ENCODE assay signal across 8 cellular contexts in the genomic region with DNA sequence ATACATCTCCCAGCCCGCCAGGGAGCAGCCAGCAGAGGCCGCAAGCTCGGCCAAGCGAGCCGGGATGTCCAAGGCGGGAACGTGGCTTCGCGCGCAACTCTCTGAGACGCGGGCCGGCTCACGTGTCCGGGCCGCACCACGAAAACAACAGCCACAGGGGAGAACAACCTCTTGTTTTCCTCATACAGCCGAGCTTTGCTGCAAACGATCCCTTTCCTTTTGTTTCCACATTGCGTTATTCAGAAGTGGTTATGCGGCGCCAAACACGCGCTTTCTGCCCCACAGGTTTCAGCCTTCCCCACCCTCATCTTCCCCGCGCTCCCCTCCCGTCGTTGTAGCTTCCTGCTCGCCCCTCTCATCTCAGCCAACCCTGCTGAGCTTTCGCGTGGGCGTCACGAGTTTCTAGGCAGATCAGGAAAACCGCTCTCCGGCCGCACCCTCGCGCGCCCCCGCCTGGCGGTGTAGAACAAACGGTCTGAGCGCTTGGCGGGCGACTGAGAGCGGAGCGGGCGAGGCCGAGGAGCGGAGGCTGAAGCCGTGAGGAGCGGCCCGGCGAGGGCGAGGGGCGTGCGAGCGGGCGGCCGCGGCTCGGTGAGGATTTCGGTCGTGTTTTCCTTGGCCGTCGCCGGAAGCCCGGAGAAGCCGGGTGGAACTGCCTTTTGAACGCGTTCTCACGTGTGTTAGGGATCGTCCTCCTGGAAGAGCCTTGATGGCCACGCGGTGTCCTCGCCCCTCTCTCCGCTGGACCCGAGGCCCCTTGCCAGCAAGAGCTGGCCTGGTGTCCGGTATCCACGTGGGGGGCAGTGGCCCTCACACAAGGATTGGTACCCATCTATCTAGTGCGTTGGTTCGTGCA. TPM values are rescaled to one million over a fixed set of nuclear protein-coding genes. Genes with fewer than 3 reads are reported as not detected.
DNase-seq lines count a peak whose midpoint lies in the region; ATAC-seq, FAIRE-seq and TF ChIP-seq lines count a peak whose summit lies in the region.

No MANE protein-coding gene starts in this region.

- DNase-seq in A549 (ENCODE audit: low read depth in 1 of 2, low spot score in 1 of 2) (peak; percentile 99), SW 1271 (lab: John Stamatoyannopoulos, UW) (peak; percentile 67 to 92), amniotic epithelial cell (ENCODE audit: low read depth) (peak; percentile 86), left ventricle myocardium superior (peak; percentile 94), psoas muscle (peak; percentile 95 to 98), upper lobe of right lung (peak; percentile 96)

- peaks cover 8% of the 10 kb centered on the region for H3K9me3 ChIP-seq in A549
- H3K9me3 ChIP-seq in psoas muscle = no peaks in the 10 kb centered on the region
- H3K9me3 ChIP-seq in upper lobe of right lung = no peaks in the 10 kb centered on the region

- no peak for TF ChIP-seq RAD21 in A549 (conservative IDR thresholded peaks at IDR 0.05 in 1 of 2, IDR thresholded peaks at IDR 0.05 in 1 of 2)

- H3K27ac ChIP-seq in A549 (peak overlapping the region; percentile 74 to 86), psoas muscle (peak overlapping the region; percentile 71), upper lobe of right lung (peak overlapping the region; percentile 67)

- TF ChIP-seq CTCF in A549 (IDR thresholded peaks at IDR 0.05) = peak; percentile 88
- peak; percentile 59 for TF ChIP-seq CTCF in psoas muscle (IDR thresholded peaks at IDR 0.05)
- peak; percentile 62 for TF ChIP-seq CTCF in upper lobe of right lung (IDR thresholded peaks at IDR 0.05)

- H3K27me3 ChIP-seq in psoas muscle (ENCODE audit: insufficient read depth in 3 of 3, low read length in 2 of 3) (no peaks in the 10 kb centered on the region), upper lobe of right lung (no peaks in the 10 kb centered on the region)

- POLR2A ChIA-PET in A549 (lab: Yijun Ruan, JAX) = interaction anchor here (1.4 kb wide), 1 partner anchor 296 kb away, joined by 8 read pairs; no protein-coding TSS in a partner anchor

- H3K4me2 ChIP-seq in A549 = peak overlapping the region; percentile 76

- H3K36me3 ChIP-seq in psoas muscle (ENCODE audit: insufficient read depth in 1 of 2, low read depth in 1 of 2) (no peaks in the 10 kb centered on the region), upper lobe of right lung (no peaks in the 10 kb centered on the region)

- CTCF ChIA-PET in A549 (lab: Yijun Ruan, JAX) = interaction anchor here (0.7 to 9.6 kb wide), 31 partner anchors 9 to 848 kb away, joined by 3 to 91 read pairs (median 3); partner anchors contain the start of genes CSHL1 and GH1

- in situ Hi-C loops in GM18951 (cut with MboI; ENCODE audit: low sequenced_read_pairs, unreplicated experiment) = no loop called here

- WGBS in A549 (ENCODE audit: missing lambda C conversion rate) = 18% methylated on average over 62 of the region's 82 CpGs
- WGBS in psoas muscle, 3 donors = 12 to 16% (median 13%) methylated on average over 82 of the region's 82 CpGs

- TF ChIP-seq EP300 in A549 (IDR thresholded peaks at IDR 0.05) = no peak

- intact Hi-C loops in left ventricle myocardium superior (cut with micrococcal nuclease) (no loop called here), psoas muscle (cut with DNase I) (loop anchor here in 1 of 2 donors (5.0 kb wide), 1 partner anchor 823 kb away; no protein-coding TSS in a partner anchor), upper lobe of right lung (cut with DNase I) (no loop called here)

- H3K4me1 ChIP-seq in A549 (no peaks in the 10 kb centered on the region), psoas muscle (peaks cover 9% of the 10 kb centered on the region), upper lobe of right lung (peaks cover 3% of the 10 kb centered on the region)

- FAIRE-seq in A549 (lab: Jason Lieb, UNC) = peak; percentile 56

- peak; percentile 94 to 96 for ATAC-seq in A549
- ATAC-seq in HG03354 (IDR thresholded peaks at IDR 0.05; ENCODE audit: poor library complexity, severe bottlenecking, unreplicated experiment) = peak; percentile 94
- peak; percentile 94 for ATAC-seq in left ventricle myocardium superior
- ATAC-seq in psoas muscle = peak; percentile 97 to 98 (median 97)
- peak; percentile 98 for ATAC-seq in upper lobe of right lung

- H3K4me3 ChIP-seq in A549 (peak overlapping the region; percentile 28), psoas muscle (peak overlapping the region; percentile 61), upper lobe of right lung (peak overlapping the region; percentile 39)

- TF ChIP-seq POLR2A in A549 (IDR thresholded peaks at IDR 0.05; ENCODE audit: low read length) (no peak), GM18951 (IDR thresholded peaks at IDR 0.05; ENCODE audit: extremely low read depth, insufficient read depth, insufficient read length) (peak; percentile 34)

TF ChIP-seq in A549, 52 proteins besides CTCF, POLR2A, EP300 and RAD21 (continues in another document):
- TF ChIP-seq HEYL (CRISPR knock-in tag; IDR thresholded peaks at IDR 0.05) (no peak; the same call in 1 of the 2 replicates), JUN (IDR thresholded peaks at IDR 0.05) (peak in 1 of 2 experiments; percentile 73; a peak in 2 of 5 replicates), CBX8 (IDR thresholded peaks at IDR 0.05) (no peak), JUNB (IDR thresholded peaks at IDR 0.05) (no peak), HES2 (IDR thresholded peaks at IDR 0.05) (no peak), POLR2AphosphoS2 (conservative IDR thresholded peaks at IDR 0.05; ENCODE audit: low read length) (no peak)

RNA-seq across cellular contexts. Expression of gene SMARCD2, which starts 6.6 kb away (rescaled TPM):
- polyA plus RNA-seq in A549 (2011; rRNA removed) (52.7 and 61.9 TPM in 2 replicates), A549 (2017; fragmentation: RNase III; extraction: RNeasy Plus Mini Kit Qiagen cat#74134 plus additional on column Dnase treatment) (37.5 to 40.4 TPM (median 39.8 TPM) in 3 replicates), psoas muscle (10 to 100 TPM; 12.1 to 15.4 (median 14.7) TPM)
- 54.2 and 62.9 TPM in 2 replicates for polyA plus RNA-seq in A549 (2012; cell fraction: cytosol; rRNA removed)
- 76.0 and 84.7 TPM in 2 replicates for polyA plus RNA-seq in A549 (2012; cell fraction: nucleus; rRNA removed)
- 94.7 and 102 TPM in 2 replicates for polyA minus RNA-seq in A549 (2011; rRNA and poly(A)+ RNA removed)
- total RNA-seq in left ventricle myocardium superior (28.4 TPM), psoas muscle (10 to 100 TPM in 3 of 4 donors, 1 to 10 TPM in 1; 9.4 to 26.9 (median 18.4) TPM), upper lobe of right lung (74.6 TPM)

RNA-seq across cellular contexts. Expression of gene FTSJ3, which starts 21.6 kb away (rescaled TPM):
- 62.6 and 74.5 TPM in 2 replicates for polyA plus RNA-seq in A549 (2011; rRNA removed)
- polyA plus RNA-seq in A549 (2012; cell fraction: cytosol; rRNA removed) = 54.7 and 62.3 TPM in 2 replicates
- 82.3 and 82.7 TPM in 2 replicates for polyA plus RNA-seq in A549 (2012; cell fraction: nucleus; rRNA removed)
- 95.7 to 104 TPM (median 98.6 TPM) in 3 replicates for polyA plus RNA-seq in A549 (2017; fragmentation: RNase III; extraction: RNeasy Plus Mini Kit Qiagen cat#74134 plus additional on column Dnase treatment)
- 92.7 and 119 TPM in 2 replicates for polyA minus RNA-seq in A549 (2011; rRNA and poly(A)+ RNA removed)
- total RNA-seq in left ventricle myocardium superior = 35.9 TPM
- 10 to 100 TPM; 20.1 to 26.2 (median 24.8) TPM for total RNA-seq in psoas muscle
- polyA plus RNA-seq in psoas muscle = 10 to 100 TPM; 14.4 to 41.9 (median 41.0) TPM
- total RNA-seq in upper lobe of right lung = 39.4 TPM

RNA-seq across cellular contexts. Expression of gene PSMC5, which starts 21.8 kb away (rescaled TPM):
- polyA plus RNA-seq in A549 (2011; rRNA removed) (222 and 303 TPM in 2 replicates), A549 (2017; fragmentation: RNase III; extraction: RNeasy Plus Mini Kit Qiagen cat#74134 plus additional on column Dnase treatment) (399 to 406 TPM (median 399 TPM) in 3 replicates), psoas muscle (100 to 1,000 TPM; 269 to 380 (median 341) TPM)
- 297 and 348 TPM in 2 replicates for polyA plus RNA-seq in A549 (2012; cell fraction: cytosol; rRNA removed)
- polyA plus RNA-seq in A549 (2012; cell fraction: nucleus; rRNA removed) = 173 and 210 TPM in 2 replicates
- polyA minus RNA-seq in A549 (2011; rRNA and poly(A)+ RNA removed) = 234 and 240 TPM in 2 replicates
- total RNA-seq in left ventricle myocardium superior (141 TPM), psoas muscle (100 to 1,000 TPM; 147 to 224 (median 176) TPM), upper lobe of right lung (105 TPM)

RNA-seq across cellular contexts. Expression of gene CSH2, which starts 24.4 kb away (rescaled TPM):
- polyA plus RNA-seq in A549 (2011; rRNA removed) (not detected in 2 replicates), A549 (2017; fragmentation: RNase III; extraction: RNeasy Plus Mini Kit Qiagen cat#74134 plus additional on column Dnase treatment) (not detected in 3 replicates), psoas muscle (not detected)
- not detected in 2 replicates for polyA plus RNA-seq in A549 (2012; cell fraction: cytosol; rRNA removed)
- polyA plus RNA-seq in A549 (2012; cell fraction: nucleus; rRNA removed) = not detected in 2 replicates
- not detected in 2 replicates for polyA minus RNA-seq in A549 (2011; rRNA and poly(A)+ RNA removed)
- total RNA-seq in left ventricle myocardium superior (not detected), psoas muscle (not detected), upper lobe of right lung (not detected)

RNA-seq across cellular contexts. Expression of gene GH2, which starts 32.7 kb away (rescaled TPM):
- polyA plus RNA-seq in A549 (2011; rRNA removed) (not detected in 2 replicates), A549 (2017; fragmentation: RNase III; extraction: RNeasy Plus Mini Kit Qiagen cat#74134 plus additional on column Dnase treatment) (not detected in 3 replicates), psoas muscle (not detected)
- not detected in 2 replicates for polyA plus RNA-seq in A549 (2012; cell fraction: cytosol; rRNA removed)
- polyA plus RNA-seq in A549 (2012; cell fraction: nucleus; rRNA removed) = not detected in 2 replicates
- not detected in 2 replicates for polyA minus RNA-seq in A549 (2011; rRNA and poly(A)+ RNA removed)
- total RNA-seq in left ventricle myocardium superior (not detected), psoas muscle (not detected), upper lobe of right lung (not detected)

Comparison
In these comparisons a context has a peak if more than half of its experiments do, and no peak if none do; other contexts are left out.
1. Peak in every context shown above with its lines: DNase-seq, ATAC-seq, H3K4me3 ChIP-seq and H3K27ac ChIP-seq.